In genomic region chr18:74334242-74334893, GRCh38 we compare ENCODE assay signal across 16 cellular contexts. TPM values are rescaled to one million over a fixed set of nuclear protein-coding genes. Genes with fewer than 3 reads are reported as not detected.
A peak's percentile ranks its signal among the peaks of the same experiment; 100 is the strongest.
DNase-seq lines count a peak whose midpoint lies in the region; ATAC-seq and TF ChIP-seq lines count a peak whose summit lies in the region.
"Had no signal": no experiment of that assay in that cellular context is flagged by ENCODE, and none has a peak within 500 bp of the region (broad histone marks: within the 10 kb centered on the region; RNA-seq: fewer than 3 reads in every experiment).

No MANE protein-coding gene starts in this region.

- H3K27ac Mint-ChIP-seq in activated B cell treated with CpG ODN at 0.5 μM for 24 hours (peak overlapping the region; percentile 88), type B pancreatic cell (no peak overlapping the region)

- DNase-seq in CD1c-positive myeloid dendritic cell (ENCODE audit: extremely low spot score) (peak; percentile 45), activated B cell treated with CpG ODN at 0.5 μM for 24 hours (no peak), HUDEP-2 (lab: John Stamatoyannopoulos, UW; ENCODE audit: unreplicated experiment in 76 of 76) (no peak), type B pancreatic cell (ENCODE audit: extremely low spot score, unreplicated experiment) (no peak), midbrain (lab: John Stamatoyannopoulos, UW) (no peak)
- DNase-seq: activated effector memory CD4-positive, alpha-beta T cell treated with anti-CD3 and anti-CD28 coated beads, Interleukin-2, amount 50 U/mL, for 16 hours; DMS 273 treated with DMSO at 0.1 percent for 48 hours; KBM-7; NCI-H1694; SHP77 treated with DMSO at 0.1 percent for 48 hours; tibial artery had no signal

- ATAC-seq in GM19351 (IDR thresholded peaks at IDR 0.05; ENCODE audit: unreplicated experiment) = peak; percentile 77
- ATAC-seq in HG03103 (IDR thresholded peaks at IDR 0.05; ENCODE audit: low read depth, unreplicated experiment) = peak; percentile 69
- ATAC-seq in activated B cell treated with CpG ODN at 0.5 μM for 24 hours (ENCODE audit: low read depth) = peak; percentile 83
- ATAC-seq in HG03432 (IDR thresholded peaks at IDR 0.05; ENCODE audit: unreplicated experiment) = no peak

- peaks cover 44% of the 10 kb centered on the region for H3K4me1 Mint-ChIP-seq in activated B cell treated with CpG ODN at 0.5 μM for 24 hours
- H3K4me1 Mint-ChIP-seq in type B pancreatic cell (ENCODE audit: unreplicated experiment) = no peaks in the 10 kb centered on the region

- intact Hi-C loops in activated B cell treated with CpG ODN at 0.5 μM for 24 hours (cut with micrococcal nuclease) = loop anchor here (1.0 to 2.0 kb wide), 3 partner anchors 42 to 188 kb away; partner anchors contain the start of gene FBXO15

- CTCF ChIA-PET in activated B cell treated with CpG ODN at 0.5 μM for 24 hours (lab: Charles Lee) = interaction anchor here (1.0 kb wide), 1 partner anchor 139 kb away, joined by 3 read pairs; no protein-coding TSS in a partner anchor

- H3K4me3 Mint-ChIP-seq in activated B cell treated with CpG ODN at 0.5 μM for 24 hours (peak overlapping the region; percentile 52), type B pancreatic cell (no peak overlapping the region)

- H3K27me3 Mint-ChIP-seq in activated B cell treated with CpG ODN at 0.5 μM for 24 hours (no peaks in the 10 kb centered on the region), type B pancreatic cell (no peaks in the 10 kb centered on the region)

- H3K36me3 Mint-ChIP-seq in activated B cell treated with CpG ODN at 0.5 μM for 24 hours (ENCODE audit: low read depth) (no peaks in the 10 kb centered on the region), type B pancreatic cell (no peaks in the 10 kb centered on the region)

- H3K9me3 Mint-ChIP-seq in activated B cell treated with CpG ODN at 0.5 μM for 24 hours = peaks cover 2% of the 10 kb centered on the region
- no peaks in the 10 kb centered on the region for H3K9me3 Mint-ChIP-seq in type B pancreatic cell

- TF ChIP-seq CTCF in activated B cell treated with CpG ODN at 0.5 μM for 24 hours (IDR thresholded peaks at IDR 0.05) (no peak), type B pancreatic cell (conservative IDR thresholded peaks at IDR 0.05) (no peak)

- POLR2A ChIA-PET in activated B cell treated with CpG ODN at 0.5 μM for 24 hours (lab: Charles Lee) = interaction anchor here (1.0 to 1.8 kb wide), 3 partner anchors 43 to 162 kb away, joined by 4 to 5 read pairs (median 4); partner anchors contain the start of genes CNDP2 and CYB5A

RNA-seq across cellular contexts. Expression of gene C18orf63, which starts 18.7 kb away (rescaled TPM):
- total RNA-seq in activated B cell treated with CpG ODN at 0.5 μM for 24 hours (not detected in 2 replicates), type B pancreatic cell (ENCODE audit: low replicate concordance) (not detected in 2 replicates)
- total RNA-seq: mesenteric fat pad, posterior vena cava had no signal

RNA-seq across cellular contexts. Expression of gene CYB5A, which starts 42.6 kb away (rescaled TPM):
- 46.2 and 47.2 TPM in 2 replicates for total RNA-seq in activated B cell treated with CpG ODN at 0.5 μM for 24 hours
- 74.9 and 101 TPM in 2 replicates for total RNA-seq in type B pancreatic cell (ENCODE audit: low replicate concordance)
